In genomic region chr6:34196116-34196832, GRCh38 we compare ENCODE assay signal across 1 cellular context.
TF ChIP-seq lines count a peak whose summit lies in the region.

No MANE protein-coding gene starts in this region.

TF ChIP-seq in HepG2, 621 proteins besides CTCF, POLR2A, EP300 and RAD21 (continued from another document and continues in another):
- TF ChIP-seq TFAP4 (IDR thresholded peaks at IDR 0.05; ENCODE audit: borderline replicate concordance, low read depth), result peak; percentile 21; the same call in 1 of the 2 replicates
- peak; percentile 79 for TF ChIP-seq ZNF777 (CRISPR knock-in tag; IDR thresholded peaks at IDR 0.05)
- peak; percentile 49; the same call in 1 of the 2 replicates for TF ChIP-seq MXD4 (CRISPR knock-in tag; IDR thresholded peaks at IDR 0.05)
- no peak for TF ChIP-seq ZNF24 (IDR thresholded peaks at IDR 0.05)
- TF ChIP-seq ZFX (CRISPR knock-in tag; IDR thresholded peaks at IDR 0.05; ENCODE audit: low read depth), result peak; percentile 76
- peak; percentile 80 for TF ChIP-seq ZNF276 (CRISPR knock-in tag; IDR thresholded peaks at IDR 0.05; ENCODE audit: low read depth)
- peak; percentile 84; the same call in 1 of the 2 replicates for TF ChIP-seq ZFP91 (CRISPR knock-in tag; IDR thresholded peaks at IDR 0.05; ENCODE audit: borderline replicate concordance)
- no peak for TF ChIP-seq ZNF7 (CRISPR knock-in tag; IDR thresholded peaks at IDR 0.05)
- TF ChIP-seq RERE (CRISPR knock-in tag; IDR thresholded peaks at IDR 0.05; ENCODE audit: low read depth), result 0 out of 2 replicates have a peak, but pooled peaks have one; percentile 54
- peak; percentile 82; the same call in 1 of the 2 replicates for TF ChIP-seq ZNF354B (CRISPR knock-in tag; IDR thresholded peaks at IDR 0.05)
- peak; percentile 88 for TF ChIP-seq ZNF543 (CRISPR knock-in tag; IDR thresholded peaks at IDR 0.05)
- peak; percentile 74; the same call in 1 of the 2 replicates for TF ChIP-seq MEIS1 (CRISPR knock-in tag; IDR thresholded peaks at IDR 0.05; ENCODE audit: borderline replicate concordance)
- TF ChIP-seq KDM2A (CRISPR knock-in tag; IDR thresholded peaks at IDR 0.05; ENCODE audit: borderline replicate concordance, low read depth), result peak; percentile 95
- TF ChIP-seq DR1 (CRISPR knock-in tag; IDR thresholded peaks at IDR 0.05), result peak; percentile 55; the same call in 1 of the 2 replicates
- TF ChIP-seq SP4 (CRISPR knock-in tag; IDR thresholded peaks at IDR 0.05), result peak; percentile 81
- TF ChIP-seq TAF1 (CRISPR knock-in tag; IDR thresholded peaks at IDR 0.05), result peak; percentile 56; the same call in 1 of the 2 replicates
- TF ChIP-seq SIN3B (IDR thresholded peaks at IDR 0.05; ENCODE audit: low read length), result no peak
- TF ChIP-seq HOXA3 (CRISPR knock-in tag; IDR thresholded peaks at IDR 0.05), result peak; percentile 34; the same call in 1 of the 2 replicates
- peak; percentile 29; the same call in 1 of the 2 replicates for TF ChIP-seq ZBTB44 (CRISPR knock-in tag; IDR thresholded peaks at IDR 0.05)
- TF ChIP-seq RFXANK (CRISPR knock-in tag; IDR thresholded peaks at IDR 0.05), result no peak
- peak; percentile 98 for TF ChIP-seq MTA1 (CRISPR knock-in tag; IDR thresholded peaks at IDR 0.05; ENCODE audit: borderline replicate concordance)
- peak; percentile 70; the same call in 1 of the 2 replicates for TF ChIP-seq CBFB (CRISPR knock-in tag; IDR thresholded peaks at IDR 0.05)
- TF ChIP-seq ZNF350 (CRISPR knock-in tag; IDR thresholded peaks at IDR 0.05; ENCODE audit: borderline replicate concordance, low read depth), result peak; percentile 90
- TF ChIP-seq ZEB1 (IDR thresholded peaks at IDR 0.05; ENCODE audit: insufficient replicate concordance, low read depth), result peak; percentile 61
- TF ChIP-seq RELA (CRISPR knock-in tag; IDR thresholded peaks at IDR 0.05), result peak; percentile 65; the same call in 1 of the 2 replicates
- TF ChIP-seq ZNF614 (CRISPR knock-in tag; IDR thresholded peaks at IDR 0.05; ENCODE audit: borderline replicate concordance), result peak; percentile 45; the same call in 1 of the 2 replicates
- peak; percentile 79; the same call in 1 of the 2 replicates for TF ChIP-seq EED (CRISPR knock-in tag; IDR thresholded peaks at IDR 0.05)
- TF ChIP-seq HNRNPLL (IDR thresholded peaks at IDR 0.05; ENCODE audit: low read depth, low read length, poor library complexity, severe bottlenecking), result peak; percentile 56
- no peak for TF ChIP-seq ATF6 (CRISPR knock-in tag; conservative IDR thresholded peaks at IDR 0.05)
- no peak for TF ChIP-seq KLF15 (CRISPR knock-in tag; IDR thresholded peaks at IDR 0.05; ENCODE audit: borderline replicate concordance)
- no peak for TF ChIP-seq NR2F6 (IDR thresholded peaks at IDR 0.05)
- TF ChIP-seq NR2F6 (CRISPR knock-in tag; IDR thresholded peaks at IDR 0.05), result peak; percentile 58; the same call in 1 of the 2 replicates
- peak; percentile 77; the same call in 1 of the 2 replicates for TF ChIP-seq MYC (CRISPR knock-in tag; IDR thresholded peaks at IDR 0.05; ENCODE audit: borderline replicate concordance)
- no peak for TF ChIP-seq SIX4 (CRISPR knock-in tag; IDR thresholded peaks at IDR 0.05)
- no peak for TF ChIP-seq PRPF4 (IDR thresholded peaks at IDR 0.05; ENCODE audit: low read depth, low read length, poor library complexity, severe bottlenecking)
- TF ChIP-seq CCAR2 (optimal IDR thresholded peaks at IDR 0.05; ENCODE audit: low read depth, low read length), result no peak
- TF ChIP-seq TIGD3 (CRISPR knock-in tag; IDR thresholded peaks at IDR 0.05; ENCODE audit: borderline replicate concordance), result peak; percentile 78; the same call in 1 of the 2 replicates
- TF ChIP-seq ZNF430 (CRISPR knock-in tag; IDR thresholded peaks at IDR 0.05), result 0 out of 2 replicates have a peak, but pooled peaks have one; percentile 58
- TF ChIP-seq ISX (CRISPR knock-in tag; conservative IDR thresholded peaks at IDR 0.05), result no peak
- TF ChIP-seq NCOA2 (CRISPR knock-in tag; IDR thresholded peaks at IDR 0.05), result peak; percentile 35; the same call in 1 of the 2 replicates
- peak; percentile 76; the same call in 1 of the 2 replicates for TF ChIP-seq ZNF609 (CRISPR knock-in tag; IDR thresholded peaks at IDR 0.05; ENCODE audit: borderline replicate concordance)
- TF ChIP-seq CBX5 (CRISPR knock-in tag; IDR thresholded peaks at IDR 0.05; ENCODE audit: borderline replicate concordance), result peak; percentile 53; the same call in 1 of the 2 replicates
